Comparison of ENCODE assay signal across 8 cellular contexts in the genomic region with DNA sequence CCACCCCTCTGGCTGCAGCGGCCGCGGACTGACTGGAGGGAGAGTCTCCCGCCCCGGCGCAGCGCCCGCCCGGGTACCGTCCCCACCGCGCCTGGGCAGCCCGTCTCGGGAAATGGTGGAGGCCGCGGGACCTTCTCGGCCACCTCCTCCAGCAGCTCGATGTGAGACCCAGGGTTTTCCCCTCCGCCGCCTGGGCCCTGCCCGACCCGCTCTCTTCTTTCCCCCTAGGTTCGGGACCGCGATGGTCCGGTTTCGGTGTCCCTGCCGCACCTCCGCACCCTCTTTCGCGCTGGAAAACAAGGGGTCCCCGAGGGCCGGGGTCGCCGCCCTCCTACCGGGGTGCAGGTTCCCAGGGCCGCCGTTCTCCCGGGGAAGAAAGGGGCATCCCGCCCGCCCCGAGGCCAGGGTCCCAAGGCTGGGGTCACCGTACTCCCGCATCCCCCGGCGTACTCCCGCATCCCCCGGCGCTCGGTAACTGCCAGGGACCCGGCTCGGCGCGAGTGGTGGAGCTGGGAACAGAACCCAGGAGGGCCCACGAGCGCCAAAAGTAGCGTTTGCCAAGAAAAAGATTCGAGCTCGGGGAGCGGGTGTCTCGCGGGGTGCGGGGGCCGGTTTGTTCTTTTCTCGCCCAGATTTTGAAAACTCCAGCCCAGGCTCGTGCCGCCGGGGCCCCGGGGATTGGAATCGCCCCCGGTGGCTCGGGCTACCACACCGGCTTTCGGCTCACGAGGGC. TPM values are rescaled to one million over a fixed set of nuclear protein-coding genes. Genes with fewer than 3 reads are reported as not detected.
DNase-seq lines count a peak whose midpoint lies in the region; ATAC-seq and TF ChIP-seq lines count a peak whose summit lies in the region.

No MANE protein-coding gene starts in this region.

- no peak overlapping the region for H3K27ac Mint-ChIP-seq in H9
- no peak overlapping the region for H3K27ac Mint-ChIP-seq in WTC11

- no peaks in the 10 kb centered on the region for H3K4me1 ChIP-seq in H9 (ENCODE audit: insufficient read depth, low read length)

- H2AFZ ChIP-seq in H9 (ENCODE audit: low read length) = no peak overlapping the region

- H3K79me2 ChIP-seq in H9 (ENCODE audit: insufficient read depth, low read length) = no peaks in the 10 kb centered on the region

- no peaks in the 10 kb centered on the region for H3K36me3 Mint-ChIP-seq in H9 (ENCODE audit: insufficient read depth in 1 of 3, low read depth in 3 of 3)
- H3K36me3 Mint-ChIP-seq in WTC11 = no peaks in the 10 kb centered on the region

- peaks cover 63% of the 10 kb centered on the region for H3K27me3 ChIP-seq in H9 (ENCODE audit: insufficient read depth, low read length)

- peak overlapping the region; percentile 99 for H3K4me3 ChIP-seq in fibroblast of villous mesenchyme (ENCODE audit: low read depth, low read length)

- CTCF ChIA-PET in WTC11 (lab: Charles Lee) = interaction anchor here (1.0 to 1.5 kb wide), 3 partner anchors 11 to 258 kb away, joined by 3 to 4 read pairs (median 3); no protein-coding TSS in a partner anchor

- no peak overlapping the region for H4K5ac ChIP-seq in H9 (ENCODE audit: insufficient read length, low read depth, low read length)

- H3K56ac ChIP-seq in H9 (ENCODE audit: insufficient read length, low read depth, low read length) = no peak overlapping the region

- H3K4me2 ChIP-seq in H9 (ENCODE audit: insufficient read depth, insufficient read length, low read length) = peak overlapping the region; percentile 59

- no peak overlapping the region for H2BK12ac ChIP-seq in H9 (ENCODE audit: insufficient read length, low read depth, low read length)

- H4K91ac ChIP-seq in H9 (ENCODE audit: insufficient read length, low read depth, low read length) = peak overlapping the region; percentile 78

- peaks cover 21 to 47% of the 10 kb centered on the region in 2 experiments for H3K4me1 Mint-ChIP-seq in H9
- peaks cover 23% of the 10 kb centered on the region for H3K4me1 Mint-ChIP-seq in WTC11

- no peaks in the 10 kb centered on the region for H4K20me1 ChIP-seq in H9 (ENCODE audit: control insufficient read depth, insufficient read depth, insufficient read length)

- H3K79me1 ChIP-seq in H9 (ENCODE audit: insufficient read depth, low read depth, low read length, poor library complexity, severe bottlenecking) = no peaks in the 10 kb centered on the region

- H3K27me3 Mint-ChIP-seq in H9 (ENCODE audit: low read depth) (peaks cover 83% of the 10 kb centered on the region), WTC11 (ENCODE audit: low read depth) (peaks cover 82% of the 10 kb centered on the region)

- H3T11ph ChIP-seq in H9 (ENCODE audit: low read length) = no peak overlapping the region

- H3K4ac ChIP-seq in H9 (ENCODE audit: low read depth, low read length) = no peak overlapping the region; the same call in 1 of the 2 replicates

- ATAC-seq in WTC11 = no peak

- H3K23ac ChIP-seq in H9 (ENCODE audit: insufficient read length, low read depth, low read length) = no peak overlapping the region

- no peak overlapping the region for H3K9ac ChIP-seq in H9 (ENCODE audit: extremely low read depth, insufficient read length, low read length)

- H3K4me3 Mint-ChIP-seq in H9 = peak overlapping the region; percentile 39 to 62
- peak overlapping the region; percentile 76 for H3K4me3 Mint-ChIP-seq in WTC11

- H2BK15ac ChIP-seq in H9 (ENCODE audit: low read depth, low read length) = no peak overlapping the region

- no peak overlapping the region for H3K18ac ChIP-seq in H9 (ENCODE audit: insufficient read length, low read depth, low read length)

- H3K9me3 Mint-ChIP-seq in H9 = no peaks in the 10 kb centered on the region; a peak in 2 of 5 replicates
- no peaks in the 10 kb centered on the region for H3K9me3 Mint-ChIP-seq in WTC11

- no peak overlapping the region for H2BK5ac ChIP-seq in H9 (ENCODE audit: insufficient read length, low read length)

- no CpG with 5 or more reads among the region's 75 CpGs for WGBS in H9 (ENCODE audit: extremely low coverage, insufficient read length, low lambda C conversion rate)

- TF ChIP-seq CTCF in H9 (conservative IDR thresholded peaks at IDR 0.05) (no peak), WTC11 (IDR thresholded peaks at IDR 0.05) (no peak), fibroblast of villous mesenchyme (IDR thresholded peaks at IDR 0.05; ENCODE audit: insufficient read depth, low read depth, low read length) (no peak)

- peaks cover 17% of the 10 kb centered on the region for H3K23me2 ChIP-seq in H9 (ENCODE audit: insufficient read length, low read depth, low read length, poor library complexity, severe bottlenecking)

- H3K14ac ChIP-seq in H9 (ENCODE audit: insufficient read depth, low read length) = peak overlapping the region; percentile 70

- no peak overlapping the region for H4K8ac ChIP-seq in H9 (replicated peaks; ENCODE audit: insufficient read length, low read depth, low read length)

- H2BK20ac ChIP-seq in H9 (ENCODE audit: low read depth, low read length, poor library complexity, severe bottlenecking) = no peak overlapping the region

- H3K27ac ChIP-seq in H9 (ENCODE audit: insufficient read length, low read depth, low read length) = no peak overlapping the region

- H2BK120ac ChIP-seq in H9 (ENCODE audit: low read depth, low read length, poor library complexity, severe bottlenecking) = no peak overlapping the region

- no peak overlapping the region for H2AK5ac ChIP-seq in H9 (ENCODE audit: insufficient read length, low read length)

- no peaks in the 10 kb centered on the region for H3K9me3 ChIP-seq in H9 (ENCODE audit: control insufficient read depth, low read depth, low read length)

- POLR2A ChIA-PET in WTC11 (lab: Charles Lee) = interaction anchor here (0.7 to 1.1 kb wide), 2 partner anchors 30 to 92 kb away, joined by 3 read pairs; no protein-coding TSS in a partner anchor

- DNase-seq in H9 = no peak
- DNase-seq in WTC11 (ENCODE audit: low spot score) = peak; percentile 44
- DNase-seq in fibroblast of villous mesenchyme (ENCODE audit: low read depth) = no peak
- DNase-seq in occipital lobe (lab: John Stamatoyannopoulos, UW) = peak; percentile 39
- DNase-seq in SHP77 treated with DMSO at 0.1 percent for 48 hours (lab: John Stamatoyannopoulos, UW) = no peak
- no peak for DNase-seq in stimulated activated CD4-positive, alpha-beta T cell treated with anti-CD3 and anti-CD28 coated beads, Interleukin-12 subunit alpha, Interleukin-12 subunit beta, amount 100 ng/mL, for 4 hours
- DNase-seq in NCI-H187 (lab: John Stamatoyannopoulos, UW) = no peak
- no peak for DNase-seq in NCI-H1694 (lab: John Stamatoyannopoulos, UW)

TF ChIP-seq in WTC11, 78 proteins besides CTCF, POLR2A, EP300 and RAD21 (continues in another document):
- no peak for TF ChIP-seq SOX15 (CRISPR knock-in tag; IDR thresholded peaks at IDR 0.05)
- TF ChIP-seq, protein P1, sequence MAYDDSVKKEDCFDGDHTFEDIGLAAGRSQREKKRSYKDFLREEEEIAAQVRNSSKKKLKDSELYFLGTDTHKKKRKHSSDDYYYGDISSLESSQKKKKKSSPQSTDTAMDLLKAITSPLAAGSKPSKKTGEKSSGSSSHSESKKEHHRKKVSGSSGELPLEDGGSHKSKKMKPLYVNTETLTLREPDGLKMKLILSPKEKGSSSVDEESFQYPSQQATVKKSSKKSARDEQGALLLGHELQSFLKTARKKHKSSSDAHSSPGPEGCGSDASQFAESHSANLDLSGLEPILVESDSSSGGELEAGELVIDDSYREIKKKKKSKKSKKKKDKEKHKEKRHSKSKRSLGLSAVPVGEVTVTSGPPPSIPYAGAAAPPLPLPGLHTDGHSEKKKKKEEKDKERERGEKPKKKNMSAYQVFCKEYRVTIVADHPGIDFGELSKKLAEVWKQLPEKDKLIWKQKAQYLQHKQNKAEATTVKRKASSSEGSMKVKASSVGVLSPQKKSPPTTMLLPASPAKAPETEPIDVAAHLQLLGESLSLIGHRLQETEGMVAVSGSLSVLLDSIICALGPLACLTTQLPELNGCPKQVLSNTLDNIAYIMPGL (CRISPR knock-in tag; IDR thresholded peaks at IDR 0.05) = 0 out of 2 replicates have a peak, but pooled peaks have one; percentile 50
- TF ChIP-seq, protein P2, sequence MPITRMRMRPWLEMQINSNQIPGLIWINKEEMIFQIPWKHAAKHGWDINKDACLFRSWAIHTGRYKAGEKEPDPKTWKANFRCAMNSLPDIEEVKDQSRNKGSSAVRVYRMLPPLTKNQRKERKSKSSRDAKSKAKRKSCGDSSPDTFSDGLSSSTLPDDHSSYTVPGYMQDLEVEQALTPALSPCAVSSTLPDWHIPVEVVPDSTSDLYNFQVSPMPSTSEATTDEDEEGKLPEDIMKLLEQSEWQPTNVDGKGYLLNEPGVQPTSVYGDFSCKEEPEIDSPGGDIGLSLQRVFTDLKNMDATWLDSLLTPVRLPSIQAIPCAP (CRISPR knock-in tag; IDR thresholded peaks at IDR 0.05) = no peak
- no peak for TF ChIP-seq JUN (CRISPR knock-in tag; IDR thresholded peaks at IDR 0.05)
- TF ChIP-seq, protein P3, sequence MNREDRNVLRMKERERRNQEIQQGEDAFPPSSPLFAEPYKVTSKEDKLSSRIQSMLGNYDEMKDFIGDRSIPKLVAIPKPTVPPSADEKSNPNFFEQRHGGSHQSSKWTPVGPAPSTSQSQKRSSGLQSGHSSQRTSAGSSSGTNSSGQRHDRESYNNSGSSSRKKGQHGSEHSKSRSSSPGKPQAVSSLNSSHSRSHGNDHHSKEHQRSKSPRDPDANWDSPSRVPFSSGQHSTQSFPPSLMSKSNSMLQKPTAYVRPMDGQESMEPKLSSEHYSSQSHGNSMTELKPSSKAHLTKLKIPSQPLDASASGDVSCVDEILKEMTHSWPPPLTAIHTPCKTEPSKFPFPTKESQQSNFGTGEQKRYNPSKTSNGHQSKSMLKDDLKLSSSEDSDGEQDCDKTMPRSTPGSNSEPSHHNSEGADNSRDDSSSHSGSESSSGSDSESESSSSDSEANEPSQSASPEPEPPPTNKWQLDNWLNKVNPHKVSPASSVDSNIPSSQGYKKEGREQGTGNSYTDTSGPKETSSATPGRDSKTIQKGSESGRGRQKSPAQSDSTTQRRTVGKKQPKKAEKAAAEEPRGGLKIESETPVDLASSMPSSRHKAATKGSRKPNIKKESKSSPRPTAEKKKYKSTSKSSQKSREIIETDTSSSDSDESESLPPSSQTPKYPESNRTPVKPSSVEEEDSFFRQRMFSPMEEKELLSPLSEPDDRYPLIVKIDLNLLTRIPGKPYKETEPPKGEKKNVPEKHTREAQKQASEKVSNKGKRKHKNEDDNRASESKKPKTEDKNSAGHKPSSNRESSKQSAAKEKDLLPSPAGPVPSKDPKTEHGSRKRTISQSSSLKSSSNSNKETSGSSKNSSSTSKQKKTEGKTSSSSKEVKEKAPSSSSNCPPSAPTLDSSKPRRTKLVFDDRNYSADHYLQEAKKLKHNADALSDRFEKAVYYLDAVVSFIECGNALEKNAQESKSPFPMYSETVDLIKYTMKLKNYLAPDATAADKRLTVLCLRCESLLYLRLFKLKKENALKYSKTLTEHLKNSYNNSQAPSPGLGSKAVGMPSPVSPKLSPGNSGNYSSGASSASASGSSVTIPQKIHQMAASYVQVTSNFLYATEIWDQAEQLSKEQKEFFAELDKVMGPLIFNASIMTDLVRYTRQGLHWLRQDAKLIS (CRISPR knock-in tag; IDR thresholded peaks at IDR 0.05; ENCODE audit: borderline replicate concordance) = no peak
- no peak for TF ChIP-seq KAT7 (CRISPR knock-in tag; IDR thresholded peaks at IDR 0.05; ENCODE audit: borderline replicate concordance)

RNA-seq across cellular contexts. Expression of a gene that starts 3.4 kb away (rescaled TPM):
- total RNA-seq in H9 (2021) (21.2 and 21.6 TPM in 2 replicates), WTC11 (2021) (29.1 to 55.0 TPM (median 34.2 TPM) in 3 replicates), fibroblast of villous mesenchyme (54.4 and 78.0 TPM in 2 replicates), occipital lobe (50.1 TPM)

Comparison
In these comparisons a context has a peak if more than half of its experiments do, and no peak if none do; other contexts are left out.
1. DNase-seq: peak in WTC11 (single experiment) and occipital lobe (single experiment); none in H9 (single experiment), fibroblast of villous mesenchyme (single experiment), SHP77 treated with DMSO at 0.1 percent for 48 hours (single experiment), stimulated activated CD4-positive, alpha-beta T cell treated with anti-CD3 and anti-CD28 coated beads, Interleukin-12 subunit alpha, Interleukin-12 subunit beta, amount 100 ng/mL, for 4 hours (single experiment), NCI-H187 (0 of 2) and NCI-H1694 (single experiment).